9 cellular contexts compared by ENCODE assay signal in the genomic region with DNA sequence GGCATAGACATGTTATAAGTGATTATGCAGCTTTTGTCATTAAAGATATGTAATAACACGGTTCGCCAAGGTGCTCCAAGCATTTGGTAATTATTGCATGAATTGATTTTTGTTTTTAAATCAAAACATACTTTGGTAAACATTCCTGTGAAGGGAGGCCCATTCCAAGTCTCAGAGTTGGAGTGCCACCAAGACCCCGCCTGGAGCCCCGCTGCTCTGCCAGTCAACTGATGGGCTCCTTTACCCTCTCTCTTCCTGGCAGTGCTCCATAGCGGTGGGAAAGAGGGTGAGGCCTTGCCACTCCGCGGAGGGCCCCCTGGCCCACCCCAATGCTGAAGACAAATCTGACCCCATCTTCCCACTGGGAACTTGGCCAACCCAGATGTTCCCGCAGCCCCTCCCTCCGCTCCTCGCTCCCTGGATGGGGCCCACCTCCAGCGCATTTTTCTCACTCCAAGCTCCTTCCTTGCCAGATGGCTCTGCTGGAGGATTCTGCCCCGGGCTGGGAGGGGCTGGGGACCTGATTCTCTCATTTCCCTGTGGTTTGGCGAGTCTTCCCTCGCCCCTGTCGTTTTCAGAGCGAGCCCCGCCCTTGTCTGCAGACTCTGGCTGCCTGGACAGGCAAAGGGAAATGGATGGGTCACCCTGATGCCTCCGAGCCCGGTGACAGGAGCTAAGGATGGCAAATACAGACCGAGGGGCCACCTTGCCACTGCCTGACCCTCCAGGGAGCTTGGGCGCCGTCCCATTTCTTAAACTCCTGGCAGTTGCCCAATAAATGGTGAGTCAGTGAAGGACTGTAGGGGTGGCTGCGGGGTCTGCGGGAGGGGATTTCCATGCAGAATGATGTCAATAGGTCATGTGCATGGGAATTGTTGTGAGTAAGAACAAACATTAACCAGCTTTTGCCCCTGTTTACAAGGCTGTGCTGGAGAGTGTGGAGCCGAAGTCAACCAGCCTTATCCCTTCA. TPM values are rescaled to one million over a fixed set of nuclear protein-coding genes. Genes with fewer than 3 reads are reported as not detected.
DNase-seq lines count a peak whose midpoint lies in the region; ATAC-seq and TF ChIP-seq lines count a peak whose summit lies in the region.
"Had no signal": no experiment of that assay in that cellular context is flagged by ENCODE, and none has a peak within 500 bp of the region (broad histone marks: within the 10 kb centered on the region; RNA-seq: fewer than 3 reads in every experiment).

No MANE protein-coding gene starts in this region.

- H3K27me3 Mint-ChIP-seq in GM23338 (ENCODE audit: insufficient read depth, low read depth, poor library complexity): peaks cover 20% of the 10 kb centered on the region
- H3K27me3 Mint-ChIP-seq in activated T-helper 17 cell treated with anti-CD3 and anti-CD28 coated beads, Interleukin-2, amount 50 U/mL, for 72 hours: no peaks in the 10 kb centered on the region

- TF ChIP-seq CTCF in GM23338 (conservative IDR thresholded peaks at IDR 0.05; ENCODE audit: low read depth in 2 of 2) (no peak), heart left ventricle (IDR thresholded peaks at IDR 0.05) (no peak)

- no peak overlapping the region for H3K4me3 ChIP-seq in GM23338
- H3K4me3 ChIP-seq in heart left ventricle: peak overlapping the region in 1 of 12 donors; percentile 14
- no peak overlapping the region for H3K4me3 ChIP-seq in skin epidermis

- no peak overlapping the region for H2AFZ ChIP-seq in GM23338

- H3K27me3 ChIP-seq in GM23338 (ENCODE audit: insufficient read depth) (no peaks in the 10 kb centered on the region), heart left ventricle (peaks cover 0 to 3% (median 0%) of the 10 kb centered on the region in 9 donors)

- H3K27ac ChIP-seq in GM23338 (ENCODE audit: low read depth): 0 out of 2 replicates have a peak overlapping the region, but pooled peaks have one; percentile 14
- H3K27ac ChIP-seq in heart left ventricle: peak overlapping the region in 7 of 12 donors; percentile 11 to 58 (median 40)
- H3K27ac ChIP-seq in skin epidermis: peak overlapping the region in 11 of 21 experiments; percentile 3 to 73 (median 35)

- no peak overlapping the region for H3K4me3 Mint-ChIP-seq in GM23338
- no peak overlapping the region for H3K4me3 Mint-ChIP-seq in activated T-helper 17 cell treated with anti-CD3 and anti-CD28 coated beads, Interleukin-2, amount 50 U/mL, for 72 hours

- no peak overlapping the region for H3K27ac Mint-ChIP-seq in GM23338
- no peak overlapping the region for H3K27ac Mint-ChIP-seq in activated T-helper 17 cell treated with anti-CD3 and anti-CD28 coated beads, Interleukin-2, amount 50 U/mL, for 72 hours

- no peak for TF ChIP-seq POLR2A in heart left ventricle (IDR thresholded peaks at IDR 0.05)

- no peaks in the 10 kb centered on the region for H3K9me3 Mint-ChIP-seq in GM23338
- H3K9me3 Mint-ChIP-seq in activated T-helper 17 cell treated with anti-CD3 and anti-CD28 coated beads, Interleukin-2, amount 50 U/mL, for 72 hours: no peaks in the 10 kb centered on the region

- H3K4me2 ChIP-seq in GM23338: no peak overlapping the region; the same call in 1 of the 2 replicates

- H3K4me1 ChIP-seq in GM23338 (ENCODE audit: insufficient read depth) (peaks cover 20% of the 10 kb centered on the region), heart left ventricle (peaks cover 0 to 29% (median 12%) of the 10 kb centered on the region in 12 donors)

- H3F3A ChIP-seq in GM23338 (replicated peaks; ENCODE audit: low read depth): no peaks in the 10 kb centered on the region

- H3K9me3 ChIP-seq in heart left ventricle: no peaks in the 10 kb centered on the region

- DNase-seq in GM23338 (ENCODE audit: low spot score) (peak; percentile 67), amniotic stem cell (lab: John Stamatoyannopoulos, UW) (peak; percentile 23), heart left ventricle (peak in 4 of 5 donors; percentile 58 to 73 (median 62)), DMS153 (lab: John Stamatoyannopoulos, UW) (no peak), foreskin melanocyte (no peak)
- no peak for DNase-seq in activated CD4-positive, alpha-beta T cell treated with anti-CD3 and anti-CD28 coated beads for 4 hours
- DNase-seq: NCI-H748 treated with DMSO at 0.1 percent for 48 hours had no signal

- ATAC-seq in GM23338 (peak; percentile 47), heart left ventricle (peak; percentile 50 to 75 (median 66))
- no peak for ATAC-seq in activated T-helper 17 cell treated with anti-CD3 and anti-CD28 coated beads, Interleukin-2, amount 50 U/mL, for 72 hours (replicated peaks)

- WGBS in heart left ventricle, 4 donors: 39 to 56% (median 43%) methylated on average over 22 to 25 of the region's 25 CpGs

- H3K36me3 ChIP-seq in GM23338 (ENCODE audit: insufficient read depth) (no peaks in the 10 kb centered on the region), heart left ventricle (peaks cover 0 to 16% (median 0%) of the 10 kb centered on the region in 9 donors)

- H4K20me1 ChIP-seq in GM23338 (replicated peaks; ENCODE audit: insufficient read depth): no peaks in the 10 kb centered on the region; the same call in 1 of the 2 replicates

- H3K4me1 Mint-ChIP-seq in GM23338: peaks cover 27% of the 10 kb centered on the region
- H3K4me1 Mint-ChIP-seq in activated T-helper 17 cell treated with anti-CD3 and anti-CD28 coated beads, Interleukin-2, amount 50 U/mL, for 72 hours: peaks cover 2% of the 10 kb centered on the region

- no peaks in the 10 kb centered on the region for H3K9me2 ChIP-seq in GM23338 (ENCODE audit: insufficient read depth)

- no peaks in the 10 kb centered on the region for H3K79me2 ChIP-seq in GM23338 (replicated peaks; ENCODE audit: insufficient read depth)

- intact Hi-C loops in heart left ventricle (cut with DNase I): no loop called here

- no peaks in the 10 kb centered on the region for H3K36me3 Mint-ChIP-seq in GM23338 (ENCODE audit: low read depth)
- peaks cover 54% of the 10 kb centered on the region for H3K36me3 Mint-ChIP-seq in activated T-helper 17 cell treated with anti-CD3 and anti-CD28 coated beads, Interleukin-2, amount 50 U/mL, for 72 hours (ENCODE audit: low read depth)

TF ChIP-seq in GM23338, 12 proteins besides CTCF, POLR2A, EP300 and RAD21 (continues in another document):
- TF ChIP-seq ZNF331 (CRISPR knock-in tag; IDR thresholded peaks at IDR 0.05; ENCODE audit: low read depth) (no peak), EZH2phosphoT487 (IDR thresholded peaks at IDR 0.05; ENCODE audit: unreplicated experiment) (no peak), ZNF114 (CRISPR knock-in tag; IDR thresholded peaks at IDR 0.05) (no peak)

RNA-seq across cellular contexts. Expression of gene PAPLN, which starts 9.2 kb away (rescaled TPM):
- total RNA-seq in GM23338 (2014; rRNA removed; shearing (Covaris generic)): 11.3 and 13.2 TPM in 2 replicates
- polyA plus RNA-seq in GM23338 (2016; fragmentation: Nextera tagmentation; extraction: Ambion mirVana): 2.4 and 2.8 TPM in 2 replicates
- total RNA-seq in heart left ventricle: 10 to 100 TPM in 1 of 9 donors, 1 to 10 TPM in 6, under 1 TPM in 2; 0.79 to 10.3 (median 1.5) TPM
- polyA plus RNA-seq in heart left ventricle: 1 to 10 TPM in 1 of 2 donors, under 1 TPM in 1; 0.30 to 1.4 TPM
- total RNA-seq in activated T-helper 17 cell treated with anti-CD3 and anti-CD28 coated beads, Interleukin-2, amount 50 U/mL, for 72 hours: 1 to 10 TPM in 1 of 2 donors, under 1 TPM in 1; 0.19 to 1.1 TPM

Comparison
In these comparisons a context has a peak if more than half of its experiments do, and no peak if none do; other contexts are left out.
1. DNase-seq: peak in GM23338 (single experiment), amniotic stem cell (single experiment) and heart left ventricle (4 of 5); none in activated CD4-positive, alpha-beta T cell treated with anti-CD3 and anti-CD28 coated beads for 4 hours (0 of 2), DMS153 (single experiment) and foreskin melanocyte (single experiment).
2. Peak in every context shown above with its lines, with median percentiles within 50 percentile points of each other: H3K27ac ChIP-seq.